In the genomic region with DNA sequence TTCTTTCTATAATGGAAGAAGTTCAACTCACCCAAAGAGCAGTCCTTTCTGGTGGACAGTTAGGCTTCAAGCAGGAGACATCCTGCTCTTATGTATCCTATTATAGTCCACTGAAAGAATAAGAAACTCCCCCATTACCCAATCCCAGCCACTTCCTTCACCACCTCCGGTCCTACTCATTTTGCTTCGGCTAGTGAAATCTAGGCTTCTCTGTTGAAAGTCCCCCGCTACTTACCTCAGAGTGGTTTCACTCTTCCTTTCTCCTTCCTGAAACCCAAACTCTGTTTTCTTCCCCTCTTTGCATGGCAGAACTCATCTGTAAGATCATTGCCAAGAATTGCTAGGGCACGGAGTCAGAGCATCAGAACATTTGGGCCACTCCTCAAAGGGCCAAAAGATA, we compare ENCODE assay signal across 12 cellular contexts. TPM values are rescaled to one million over a fixed set of nuclear protein-coding genes. Genes with fewer than 3 reads are reported as not detected.
DNase-seq lines count a peak whose midpoint lies in the region; ATAC-seq, FAIRE-seq and TF ChIP-seq lines count a peak whose summit lies in the region.
"Had no signal": no experiment of that assay in that cellular context is flagged by ENCODE, and none has a peak within 500 bp of the region (broad histone marks: within the 10 kb centered on the region; RNA-seq: fewer than 3 reads in every experiment).

Gene GPR84 (minus strand): TSS at position 74 of the 400 bp plus-strand sequence. CDS start 635 bp downstream, outside the sequence.

- intact Hi-C loops in upper lobe of right lung (cut with DNase I), result loop anchor here (10.0 kb wide), 2 partner anchors 110 to 140 kb away; no protein-coding TSS in a partner anchor

- no peaks in the 10 kb centered on the region for H3K36me3 Mint-ChIP-seq in IgD-negative memory B cell
- H3K36me3 Mint-ChIP-seq in activated T-helper 17 cell treated with anti-CD3 and anti-CD28 coated beads, Interleukin-2, amount 50 U/mL, for 72 hours (ENCODE audit: low read depth), result no peaks in the 10 kb centered on the region

- H3K9me3 Mint-ChIP-seq in IgD-negative memory B cell, result no peaks in the 10 kb centered on the region
- no peaks in the 10 kb centered on the region for H3K9me3 Mint-ChIP-seq in activated T-helper 17 cell treated with anti-CD3 and anti-CD28 coated beads, Interleukin-2, amount 50 U/mL, for 72 hours
- H3K9me3 Mint-ChIP-seq: central memory CD8-positive, alpha-beta T cell had no signal

- peak; percentile 78 for ATAC-seq in activated T-helper 17 cell treated with anti-CD3 and anti-CD28 coated beads, Interleukin-2, amount 50 U/mL, for 72 hours (replicated peaks)
- peak; percentile 37 for ATAC-seq in upper lobe of right lung

- TF ChIP-seq CTCF in upper lobe of right lung (IDR thresholded peaks at IDR 0.05), result no peak

- H3K36me3 ChIP-seq in upper lobe of right lung (no peaks in the 10 kb centered on the region), small intestine (ENCODE audit: control insufficient read depth in 2 of 2, insufficient read depth in 2 of 2, low read length in 2 of 2) (no peaks in the 10 kb centered on the region)

- H3K4me3 Mint-ChIP-seq in IgD-negative memory B cell, result peak within 1 kb of the TSS in 2 of 4 donors; percentile 5 to 9
- H3K4me3 Mint-ChIP-seq in activated T-helper 17 cell treated with anti-CD3 and anti-CD28 coated beads, Interleukin-2, amount 50 U/mL, for 72 hours, result peak within 1 kb of the TSS; percentile 63
- H3K4me3 Mint-ChIP-seq: central memory CD8-positive, alpha-beta T cell had no signal

- no peak for FAIRE-seq in small intestine (lab: Jason Lieb, UNC)

- 58 to 81% (median 58%) methylated on average over 4 of the region's 4 CpGs for WGBS in small intestine, 3 donors

- H3K27ac ChIP-seq in upper lobe of right lung (no peak within 1 kb of the TSS), small intestine (ENCODE audit: low read depth in 1 of 2, low read length in 1 of 2) (no peak within 1 kb of the TSS)

- H3K27me3 Mint-ChIP-seq in IgD-negative memory B cell, result no peaks in the 10 kb centered on the region
- no peaks in the 10 kb centered on the region for H3K27me3 Mint-ChIP-seq in activated T-helper 17 cell treated with anti-CD3 and anti-CD28 coated beads, Interleukin-2, amount 50 U/mL, for 72 hours
- H3K27me3 Mint-ChIP-seq: central memory CD8-positive, alpha-beta T cell had no signal

- H3K27me3 ChIP-seq in upper lobe of right lung, result no peaks in the 10 kb centered on the region
- H3K27me3 ChIP-seq in small intestine (ENCODE audit: control insufficient read depth in 2 of 2, insufficient read depth in 2 of 2, low read length in 2 of 2), result no peaks in the 10 kb centered on the region

- H3K4me1 Mint-ChIP-seq in IgD-negative memory B cell, result peaks cover 18 to 25% (median 19%) of the 10 kb centered on the region in 3 donors
- peaks cover 31% of the 10 kb centered on the region for H3K4me1 Mint-ChIP-seq in activated T-helper 17 cell treated with anti-CD3 and anti-CD28 coated beads, Interleukin-2, amount 50 U/mL, for 72 hours

- H3K27ac Mint-ChIP-seq in IgD-negative memory B cell, result peak within 1 kb of the TSS in 2 of 3 donors; percentile 2 to 86
- peak within 1 kb of the TSS; percentile 51 for H3K27ac Mint-ChIP-seq in activated T-helper 17 cell treated with anti-CD3 and anti-CD28 coated beads, Interleukin-2, amount 50 U/mL, for 72 hours

- peak; percentile 43 for DNase-seq in stimulated activated CD4-positive, alpha-beta T cell treated with anti-CD3 and anti-CD28 coated beads, Interleukin-15, amount 100 ng/mL, for 24 hours
- DNase-seq in stimulated activated CD4-positive, alpha-beta T cell treated with anti-CD3 and anti-CD28 coated beads, Interleukin-12 subunit alpha, Interleukin-12 subunit beta, amount 100 ng/mL, for 4 hours, result no peak
- DNase-seq in upper lobe of right lung (no peak), small intestine (no peak), A172 (ENCODE audit: low spot score) (no peak)
- DNase-seq in activated CD8-positive, alpha-beta memory T cell treated with anti-CD3 and anti-CD28 coated beads for 24 hours, result no peak
- DNase-seq: activated CD4-positive, CD25-positive, alpha-beta regulatory T cell treated with anti-CD3 and anti-CD28 coated beads, Interleukin-2, amount 50 U/mL, for 72 hours; NCI-H526 treated with DMSO at 0.1 percent for 48 hours had no signal

- H3K9me3 ChIP-seq in upper lobe of right lung, result no peaks in the 10 kb centered on the region
- H3K9me3 ChIP-seq in small intestine (ENCODE audit: control insufficient read depth, low read depth), result no peaks in the 10 kb centered on the region

- no peak within 1 kb of the TSS for H3K4me3 ChIP-seq in upper lobe of right lung
- H3K4me3 ChIP-seq in small intestine (ENCODE audit: low read depth in 1 of 2, low read length in 2 of 2), result no peak within 1 kb of the TSS

- H3K4me1 ChIP-seq in upper lobe of right lung, result peaks cover 24% of the 10 kb centered on the region
- no peaks in the 10 kb centered on the region for H3K4me1 ChIP-seq in small intestine (ENCODE audit: control insufficient read depth in 2 of 2, insufficient read depth in 1 of 2, low read depth in 1 of 2, low read length in 1 of 2)

RNA-seq across cellular contexts. Expression of gene GPR84, which starts in this region (rescaled TPM):
- polyA plus RNA-seq in IgD-negative memory B cell (not detected), small intestine (under 1 TPM in 1 of 3 donors, not detected in 2; 0.33 TPM)
- total RNA-seq in activated T-helper 17 cell treated with anti-CD3 and anti-CD28 coated beads, Interleukin-2, amount 50 U/mL, for 72 hours, result 1 to 10 TPM in 1 of 2 donors, under 1 TPM in 1; 0.24 to 2.2 TPM
- 0.96 TPM for total RNA-seq in upper lobe of right lung
- total RNA-seq in A172 (2014; rRNA removed; shearing (Covaris generic)), result not detected in 2 replicates
- total RNA-seq: osteocyte had no signal

Comparison
In these comparisons a context has a peak if more than half of its experiments do, and no peak if none do; other contexts are left out.
1. Peak in ATAC-seq in upper lobe of right lung; RNA of the gene not detected or under 1 TPM.